18 cellular contexts compared by ENCODE assay signal in the genomic region with DNA sequence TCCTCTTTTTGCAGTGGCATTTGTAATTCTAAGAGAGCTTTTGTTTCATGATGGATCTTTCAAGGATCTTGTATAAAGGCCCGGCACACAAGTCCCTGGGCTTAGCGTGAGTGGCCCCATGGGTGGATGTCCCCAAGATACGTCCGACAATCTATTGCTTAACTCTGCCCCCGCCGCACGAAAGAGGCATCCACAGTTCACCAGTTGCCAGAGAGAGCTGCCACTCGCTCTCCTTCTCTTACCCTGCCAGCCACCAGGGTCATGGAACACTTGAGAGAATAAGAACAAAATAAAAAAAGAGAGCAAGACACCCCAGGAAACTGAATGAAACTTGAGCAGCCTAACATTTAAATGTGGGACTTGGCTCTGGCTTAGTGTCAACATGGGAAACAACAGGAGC.
"Had no signal": no experiment of that assay in that cellular context is flagged by ENCODE, and none has a peak within 500 bp of the region (broad histone marks: within the 10 kb centered on the region; RNA-seq: fewer than 3 reads in every experiment).

No MANE protein-coding gene starts in this region.

- H3K27ac Mint-ChIP-seq: dendritic cell treated with granulocyte-macrophage colony-stimulating factor and Interleukin-4, amounts not matched to agents 40 ng/mL and 50 ng/mL, for 4 days; naive thymus-derived CD4-positive, alpha-beta T cell; progenitor cell of endocrine pancreas; stimulated activated effector memory CD8-positive, alpha-beta T cell treated with anti-CD3 and anti-CD28 coated beads, Interleukin-12 subunit alpha, Interleukin-12 subunit beta, amount 100 ng/mL, for 72 hours had no signal

- DNase-seq: effector memory CD8-positive, alpha-beta T cell; gastrocnemius medialis; mesendoderm; naive thymus-derived CD4-positive, alpha-beta T cell; right lobe of liver; stimulated activated CD4-positive, alpha-beta T cell treated with anti-CD3 and anti-CD28 coated beads, Interleukin-4, amount 100 ng/mL, for 1 hour; stimulated activated CD8-positive, alpha-beta memory T cell treated with anti-CD3 and anti-CD28 coated beads, Interleukin-4, amount 100 ng/mL, for 48 hours had no signal

- ATAC-seq: gastrocnemius medialis had no signal

- H3K36me3 ChIP-seq: esophagus muscularis mucosa, gastrocnemius medialis, ovary, right lobe of liver, tibial nerve, upper lobe of right lung, vagina had no signal

- H3K9me3 Mint-ChIP-seq: dendritic cell treated with granulocyte-macrophage colony-stimulating factor and Interleukin-4, amounts not matched to agents 40 ng/mL and 50 ng/mL, for 4 days; effector memory CD8-positive, alpha-beta T cell had no signal

- H3K4me3 Mint-ChIP-seq: dendritic cell treated with granulocyte-macrophage colony-stimulating factor and Interleukin-4, amounts not matched to agents 40 ng/mL and 50 ng/mL, for 4 days had no signal

- FAIRE-seq: colon, kidney had no signal

- H3K27me3 Mint-ChIP-seq: effector memory CD8-positive, alpha-beta T cell; naive thymus-derived CD4-positive, alpha-beta T cell had no signal

- H3K36me3 Mint-ChIP-seq: stimulated activated effector memory CD8-positive, alpha-beta T cell treated with anti-CD3 and anti-CD28 coated beads, Interleukin-12 subunit alpha, Interleukin-12 subunit beta, amount 100 ng/mL, for 72 hours had no signal

- H3K27ac ChIP-seq: epithelial cell of prostate, esophagus muscularis mucosa, gastrocnemius medialis, ovary, right lobe of liver, tibial nerve, vagina had no signal

- H3K4me3 ChIP-seq: esophagus muscularis mucosa, ovary, right lobe of liver, vagina had no signal

- H3K9me3 ChIP-seq: esophagus muscularis mucosa, gastrocnemius medialis, ovary, right lobe of liver, tibial nerve, upper lobe of right lung, vagina had no signal

- H3K27me3 ChIP-seq: esophagus muscularis mucosa, gastrocnemius medialis, ovary, right lobe of liver, tibial nerve, upper lobe of right lung, vagina had no signal
